Comparison of ENCODE assay signal across 1 cellular context in genomic region chr4:126592088-126592487, GRCh38.
TF ChIP-seq lines count a peak whose summit lies in the region.

No MANE protein-coding gene starts in this region.

TF ChIP-seq in GM23338, 12 proteins besides CTCF, POLR2A, EP300 and RAD21 (continued from another document):
- TF ChIP-seq, protein P1, sequence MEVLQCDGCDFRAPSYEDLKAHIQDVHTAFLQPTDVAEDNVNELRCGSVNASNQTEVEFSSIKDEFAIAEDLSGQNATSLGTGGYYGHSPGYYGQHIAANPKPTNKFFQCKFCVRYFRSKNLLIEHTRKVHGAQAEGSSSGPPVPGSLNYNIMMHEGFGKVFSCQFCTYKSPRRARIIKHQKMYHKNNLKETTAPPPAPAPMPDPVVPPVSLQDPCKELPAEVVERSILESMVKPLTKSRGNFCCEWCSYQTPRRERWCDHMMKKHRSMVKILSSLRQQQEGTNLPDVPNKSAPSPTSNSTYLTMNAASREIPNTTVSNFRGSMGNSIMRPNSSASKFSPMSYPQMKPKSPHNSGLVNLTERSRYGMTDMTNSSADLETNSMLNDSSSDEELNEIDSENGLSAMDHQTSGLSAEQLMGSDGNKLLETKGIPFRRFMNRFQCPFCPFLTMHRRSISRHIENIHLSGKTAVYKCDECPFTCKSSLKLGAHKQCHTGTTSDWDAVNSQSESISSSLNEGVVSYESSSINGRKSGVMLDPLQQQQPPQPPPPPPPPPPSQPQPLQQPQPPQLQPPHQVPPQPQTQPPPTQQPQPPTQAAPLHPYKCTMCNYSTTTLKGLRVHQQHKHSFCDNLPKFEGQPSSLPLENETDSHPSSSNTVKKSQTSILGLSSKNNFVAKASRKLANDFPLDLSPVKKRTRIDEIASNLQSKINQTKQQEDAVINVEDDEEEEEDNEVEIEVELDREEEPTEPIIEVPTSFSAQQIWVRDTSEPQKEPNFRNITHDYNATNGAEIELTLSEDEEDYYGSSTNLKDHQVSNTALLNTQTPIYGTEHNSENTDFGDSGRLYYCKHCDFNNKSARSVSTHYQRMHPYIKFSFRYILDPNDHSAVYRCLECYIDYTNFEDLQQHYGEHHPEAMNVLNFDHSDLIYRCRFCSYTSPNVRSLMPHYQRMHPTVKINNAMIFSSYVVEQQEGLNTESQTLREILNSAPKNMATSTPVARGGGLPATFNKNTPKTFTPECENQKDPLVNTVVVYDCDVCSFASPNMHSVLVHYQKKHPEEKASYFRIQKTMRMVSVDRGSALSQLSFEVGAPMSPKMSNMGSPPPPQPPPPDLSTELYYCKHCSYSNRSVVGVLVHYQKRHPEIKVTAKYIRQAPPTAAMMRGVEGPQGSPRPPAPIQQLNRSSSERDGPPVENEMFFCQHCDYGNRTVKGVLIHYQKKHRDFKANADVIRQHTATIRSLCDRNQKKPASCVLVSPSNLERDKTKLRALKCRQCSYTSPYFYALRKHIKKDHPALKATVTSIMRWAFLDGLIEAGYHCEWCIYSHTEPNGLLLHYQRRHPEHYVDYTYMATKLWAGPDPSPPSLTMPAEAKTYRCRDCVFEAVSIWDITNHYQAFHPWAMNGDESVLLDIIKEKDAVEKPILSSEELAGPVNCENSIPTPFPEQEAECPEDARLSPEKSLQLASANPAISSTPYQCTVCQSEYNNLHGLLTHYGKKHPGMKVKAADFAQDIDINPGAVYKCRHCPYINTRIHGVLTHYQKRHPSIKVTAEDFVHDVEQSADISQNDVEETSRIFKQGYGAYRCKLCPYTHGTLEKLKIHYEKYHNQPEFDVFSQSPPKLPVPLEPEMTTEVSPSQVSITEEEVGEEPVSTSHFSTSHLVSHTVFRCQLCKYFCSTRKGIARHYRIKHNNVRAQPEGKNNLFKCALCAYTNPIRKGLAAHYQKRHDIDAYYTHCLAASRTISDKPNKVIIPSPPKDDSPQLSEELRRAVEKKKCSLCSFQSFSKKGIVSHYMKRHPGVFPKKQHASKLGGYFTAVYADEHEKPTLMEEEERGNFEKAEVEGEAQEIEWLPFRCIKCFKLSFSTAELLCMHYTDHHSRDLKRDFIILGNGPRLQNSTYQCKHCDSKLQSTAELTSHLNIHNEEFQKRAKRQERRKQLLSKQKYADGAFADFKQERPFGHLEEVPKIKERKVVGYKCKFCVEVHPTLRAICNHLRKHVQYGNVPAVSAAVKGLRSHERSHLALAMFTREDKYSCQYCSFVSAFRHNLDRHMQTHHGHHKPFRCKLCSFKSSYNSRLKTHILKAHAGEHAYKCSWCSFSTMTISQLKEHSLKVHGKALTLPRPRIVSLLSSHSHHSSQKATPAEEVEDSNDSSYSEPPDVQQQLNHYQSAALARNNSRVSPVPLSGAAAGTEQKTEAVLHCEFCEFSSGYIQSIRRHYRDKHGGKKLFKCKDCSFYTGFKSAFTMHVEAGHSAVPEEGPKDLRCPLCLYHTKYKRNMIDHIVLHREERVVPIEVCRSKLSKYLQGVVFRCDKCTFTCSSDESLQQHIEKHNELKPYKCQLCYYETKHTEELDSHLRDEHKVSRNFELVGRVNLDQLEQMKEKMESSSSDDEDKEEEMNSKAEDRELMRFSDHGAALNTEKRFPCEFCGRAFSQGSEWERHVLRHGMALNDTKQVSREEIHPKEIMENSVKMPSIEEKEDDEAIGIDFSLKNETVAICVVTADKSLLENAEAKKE (CRISPR knock-in tag; IDR thresholded peaks at IDR 0.05), result no peak
- TF ChIP-seq JUNB (IDR thresholded peaks at IDR 0.05; ENCODE audit: unreplicated experiment) (no peak), STAT1 (IDR thresholded peaks at IDR 0.05; ENCODE audit: unreplicated experiment) (no peak), POLR2AphosphoS5 (IDR thresholded peaks at IDR 0.05; ENCODE audit: low read depth) (no peak), EZH2phosphoT487 (IDR thresholded peaks at IDR 0.05; ENCODE audit: unreplicated experiment) (no peak), ZNF331 (CRISPR knock-in tag; IDR thresholded peaks at IDR 0.05; ENCODE audit: low read depth) (no peak), CREB1 (CRISPR knock-in tag; IDR thresholded peaks at IDR 0.05; ENCODE audit: low read depth) (no peak)
